7 cellular contexts compared by ENCODE assay signal in genomic region chr2:216694826-216695217, GRCh38. TPM values are rescaled to one million over a fixed set of nuclear protein-coding genes. Genes with fewer than 3 reads are reported as not detected.
DNase-seq lines count a peak whose midpoint lies in the region; ATAC-seq and TF ChIP-seq lines count a peak whose summit lies in the region.

No MANE protein-coding gene starts in this region.

- no peaks in the 10 kb centered on the region for H3K36me3 ChIP-seq in HUES6 (ENCODE audit: control insufficient read depth, insufficient read depth, low read length)
- H3K36me3 ChIP-seq in kidney epithelial cell (ENCODE audit: control insufficient read depth, insufficient read depth, low read length): no peaks in the 10 kb centered on the region

- H3K9ac ChIP-seq in HUES6 (ENCODE audit: low read length): no peak overlapping the region

- H3K4me3 Mint-ChIP-seq in stimulated activated naive B cell treated with anti-CD40 and anti-IgM and Interleukin-4, amounts not matched to agents 10 μg/mL and 1 μg/mL and 100 μg/mL, for 72 hours: no peak overlapping the region

- DNase-seq in astrocyte of the cerebellum (ENCODE audit: low read depth) (no peak), kidney epithelial cell (ENCODE audit: low read depth) (no peak), HuH-7 (ENCODE audit: low spot score) (no peak), GDM1 (lab: John Stamatoyannopoulos, UW) (no peak)
- no peak for DNase-seq in stimulated activated naive B cell treated with anti-CD40 and anti-IgM and Interleukin-4, amounts not matched to agents 10 μg/mL and 1 μg/mL and 100 μg/mL, for 72 hours

- no peak for TF ChIP-seq CTCF in astrocyte of the cerebellum (IDR thresholded peaks at IDR 0.05; ENCODE audit: low read depth, low read length, missing control alignments)
- TF ChIP-seq CTCF in kidney epithelial cell (IDR thresholded peaks at IDR 0.05; ENCODE audit: insufficient read depth, low read length, poor library complexity, severe bottlenecking): no peak

- peaks cover 23% of the 10 kb centered on the region for H3K4me1 ChIP-seq in HUES6 (ENCODE audit: control insufficient read depth, insufficient read depth, low read length)

- H3K9me3 Mint-ChIP-seq in stimulated activated naive B cell treated with anti-CD40 and anti-IgM and Interleukin-4, amounts not matched to agents 10 μg/mL and 1 μg/mL and 100 μg/mL, for 72 hours: no peaks in the 10 kb centered on the region

- no peaks in the 10 kb centered on the region for H3K36me3 Mint-ChIP-seq in stimulated activated naive B cell treated with anti-CD40 and anti-IgM and Interleukin-4, amounts not matched to agents 10 μg/mL and 1 μg/mL and 100 μg/mL, for 72 hours

- no peaks in the 10 kb centered on the region for H3K9me3 ChIP-seq in HUES6 (ENCODE audit: control insufficient read depth, insufficient read depth, low read depth, low read length)

- ATAC-seq in stimulated activated naive B cell treated with anti-CD40 and anti-IgM and Interleukin-4, amounts not matched to agents 10 μg/mL and 1 μg/mL and 100 μg/mL, for 72 hours (replicated peaks): no peak
- no peak for ATAC-seq in GM21381 (IDR thresholded peaks at IDR 0.05; ENCODE audit: unreplicated experiment)

- H3K27ac Mint-ChIP-seq in stimulated activated naive B cell treated with anti-CD40 and anti-IgM and Interleukin-4, amounts not matched to agents 10 μg/mL and 1 μg/mL and 100 μg/mL, for 72 hours: peak overlapping the region; percentile 38

- H3K27ac ChIP-seq in HUES6 (ENCODE audit: low read depth, low read length): no peak overlapping the region

- H3K4me3 ChIP-seq in HUES6 (ENCODE audit: low read depth, low read length): peak overlapping the region; percentile 70
- H3K4me3 ChIP-seq in astrocyte of the cerebellum (ENCODE audit: low read depth, low read length): peak overlapping the region; percentile 70
- H3K4me3 ChIP-seq in kidney epithelial cell (ENCODE audit: low read depth, low read length): peak overlapping the region; percentile 53

- peaks cover 20 to 34% of the 10 kb centered on the region in 2 donors for H3K4me1 Mint-ChIP-seq in stimulated activated naive B cell treated with anti-CD40 and anti-IgM and Interleukin-4, amounts not matched to agents 10 μg/mL and 1 μg/mL and 100 μg/mL, for 72 hours

- in situ Hi-C loops in astrocyte of the cerebellum (cut with HindIII; ENCODE audit: low sequenced_read_pairs): loop anchor here (5.0 kb wide), 2 partner anchors 467 to 817 kb away; no protein-coding TSS in a partner anchor

- peaks cover 45 to 51% of the 10 kb centered on the region in 2 donors for H3K27me3 Mint-ChIP-seq in stimulated activated naive B cell treated with anti-CD40 and anti-IgM and Interleukin-4, amounts not matched to agents 10 μg/mL and 1 μg/mL and 100 μg/mL, for 72 hours

- peaks cover 66% of the 10 kb centered on the region for H3K27me3 ChIP-seq in HUES6 (ENCODE audit: control insufficient read depth, insufficient read depth, low read length)
- H3K27me3 ChIP-seq in kidney epithelial cell (ENCODE audit: control insufficient read depth, insufficient read depth, low read length): no peaks in the 10 kb centered on the region

RNA-seq across cellular contexts. Expression of gene IGFBP5, which starts 0.5 kb away (rescaled TPM):
- total RNA-seq in kidney epithelial cell: 51.7 and 72.3 TPM in 2 replicates
